In the genomic region with DNA sequence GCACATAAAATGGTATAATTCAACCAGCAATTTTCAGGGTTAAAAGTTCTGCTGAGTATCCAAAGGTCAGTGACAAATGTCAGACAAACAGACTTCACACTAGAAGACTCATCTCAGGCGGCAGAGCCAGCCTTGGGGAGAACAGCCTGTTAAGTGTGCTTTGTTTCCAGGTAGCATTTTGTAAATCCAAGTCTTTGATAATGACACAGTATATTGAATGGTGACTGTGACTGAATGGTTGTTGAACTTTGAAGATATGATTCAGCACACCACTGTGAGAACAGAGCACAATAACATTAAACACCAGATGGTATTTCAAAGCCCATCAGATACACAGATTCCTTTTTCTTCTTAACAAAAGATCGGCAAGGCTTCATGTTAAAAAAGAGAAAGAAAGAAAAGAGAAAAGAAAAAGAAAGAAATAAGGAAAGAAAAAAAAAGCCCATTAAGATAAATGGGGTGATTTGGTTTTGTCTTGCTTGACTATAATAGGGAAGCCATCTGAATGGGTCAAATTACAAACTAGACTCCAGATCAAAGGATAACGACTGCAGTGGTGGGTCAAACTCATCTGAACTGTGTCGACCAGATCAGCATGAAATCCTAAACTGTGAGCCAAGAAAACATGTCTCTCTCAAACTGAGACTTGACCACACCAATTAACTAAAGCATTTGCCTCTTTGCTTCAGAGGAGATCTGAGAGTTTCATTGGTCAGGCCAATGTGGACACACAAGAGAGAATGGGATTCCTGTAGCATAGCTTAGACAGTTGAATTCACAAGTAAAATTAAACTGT, we compare ENCODE assay signal across 11 cellular contexts.
DNase-seq lines count a peak whose midpoint lies in the region; ATAC-seq, FAIRE-seq and TF ChIP-seq lines count a peak whose summit lies in the region.
"Had no signal": no experiment of that assay in that cellular context is flagged by ENCODE, and none has a peak within 500 bp of the region (broad histone marks: within the 10 kb centered on the region; RNA-seq: fewer than 3 reads in every experiment).

No MANE protein-coding gene starts in this region.

- H3K9me3 ChIP-seq in keratinocyte (ENCODE audit: control insufficient read depth, low read depth, low read length) = no peaks in the 10 kb centered on the region
- H3K9me3 ChIP-seq: body of pancreas had no signal

- no peak overlapping the region for H2AFZ ChIP-seq in keratinocyte (ENCODE audit: control insufficient read depth, low read length)

- ATAC-seq in HG03025 (IDR thresholded peaks at IDR 0.05; ENCODE audit: low FRiP score, unreplicated experiment) = no peak
- ATAC-seq: activated CD8-positive, alpha-beta T cell treated with anti-CD3 and anti-CD28 coated beads for 36 hours; body of pancreas; PC-3 had no signal

- H3K9me1 ChIP-seq in keratinocyte (ENCODE audit: control insufficient read depth, extremely low read depth, insufficient read depth, low read length) = no peaks in the 10 kb centered on the region

- TF ChIP-seq CTCF in keratinocyte (optimal IDR thresholded peaks at IDR 0.05 in 1 of 3, IDR thresholded peaks at IDR 0.05 in 1 of 3, conservative IDR thresholded peaks at IDR 0.05 in 1 of 3; ENCODE audit: extremely low read depth in 1 of 3, insufficient read depth in 2 of 3, low read length in 3 of 3) = no peak

- no peak overlapping the region for H3K27ac ChIP-seq in keratinocyte (ENCODE audit: control insufficient read depth, insufficient read depth, low read length)
- H3K27ac ChIP-seq: body of pancreas had no signal

- H3K79me2 ChIP-seq in keratinocyte (ENCODE audit: control insufficient read depth, insufficient read depth, low read length) = no peaks in the 10 kb centered on the region

- H3K4me3 ChIP-seq in keratinocyte (ENCODE audit: control insufficient read depth in 2 of 3, extremely low read depth in 1 of 3, insufficient read depth in 2 of 3, low read depth in 1 of 3, low read length in 3 of 3) = no peak overlapping the region
- H3K4me3 ChIP-seq: body of pancreas had no signal

- H3K36me3 ChIP-seq in keratinocyte (ENCODE audit: control insufficient read depth in 2 of 2, extremely low read depth in 1 of 2, insufficient read depth in 2 of 2, low read length in 2 of 2) = no peaks in the 10 kb centered on the region

- peak; percentile 17 for FAIRE-seq in keratinocyte (lab: Jason Lieb, UNC)

- no peak overlapping the region for H3K9ac ChIP-seq in keratinocyte (ENCODE audit: control insufficient read depth, extremely low read depth, insufficient read depth, low read length)

- H4K20me1 ChIP-seq in keratinocyte (ENCODE audit: control insufficient read depth, extremely low read depth, insufficient read depth, low read length) = no peaks in the 10 kb centered on the region

- dilution Hi-C loops in keratinocyte (cut with MboI; ENCODE audit: extremely low pct_ligation_motif_present, low sequenced_read_pairs) = no loop called here

- peaks cover 11% of the 10 kb centered on the region for H3K4me1 ChIP-seq in keratinocyte (ENCODE audit: control insufficient read depth, extremely low read depth, insufficient read depth, low read length)
- H3K4me1 ChIP-seq: body of pancreas had no signal

- H3K4me2 ChIP-seq in keratinocyte (ENCODE audit: control insufficient read depth, extremely low read depth, insufficient read depth, low read depth, low read length) = no peak overlapping the region

- DNase-seq in COLO829 (ENCODE audit: low spot score) (peak; percentile 46), HT-29 (ENCODE audit: low spot score) (peak; percentile 18), SW480 (ENCODE audit: low spot score) (peak; percentile 63), keratinocyte (ENCODE audit: low read depth, low spot score) (no peak), NCI-H524 (lab: John Stamatoyannopoulos, UW) (no peak), AG20443 (ENCODE audit: low spot score) (no peak)
- no peak for DNase-seq in activated effector memory CD4-positive, alpha-beta T cell treated with anti-CD3 and anti-CD28 coated beads, Interleukin-2, amount 50 U/mL, for 16 hours
- DNase-seq: activated CD8-positive, alpha-beta T cell treated with anti-CD3 and anti-CD28 coated beads for 36 hours; body of pancreas; PC-3 had no signal

- H3K27me3 ChIP-seq in keratinocyte (ENCODE audit: control insufficient read depth, extremely low read depth, insufficient read depth, low read length) = no peaks in the 10 kb centered on the region
- H3K27me3 ChIP-seq: body of pancreas had no signal

Comparison
In these comparisons a context has a peak if more than half of its experiments do, and no peak if none do; other contexts are left out.
1. DNase-seq: peak in COLO829 (single experiment), HT-29 (single experiment) and SW480 (single experiment); none in keratinocyte (single experiment), NCI-H524 (0 of 2), AG20443 (single experiment) and activated effector memory CD4-positive, alpha-beta T cell treated with anti-CD3 and anti-CD28 coated beads, Interleukin-2, amount 50 U/mL, for 16 hours (single experiment).